In genomic region chr1:24739241-24739640, GRCh38 we compare ENCODE assay signal across 25 cellular contexts.
"Had no signal": no experiment of that assay in that cellular context is flagged by ENCODE, and none has a peak within 500 bp of the region (broad histone marks: within the 10 kb centered on the region; RNA-seq: fewer than 3 reads in every experiment).

No MANE protein-coding gene starts in this region.

- H3K4me2 ChIP-seq: hepatocyte, neural progenitor cell, smooth muscle cell had no signal

- H3K36me3 ChIP-seq: neural progenitor cell, ovary, tibial nerve, upper lobe of right lung, vagina had no signal

- H3K9me3 ChIP-seq: ovary, testis, tibial nerve, upper lobe of right lung, vagina had no signal

- H3K36me3 Mint-ChIP-seq: natural killer cell treated with Interleukin-12 subunit alpha and Interleukin-12 subunit beta and Interleukin-15 and Interleukin-18, amount 100 ng/mL, for 72 hours; neural progenitor cell; stimulated activated effector memory CD8-positive, alpha-beta T cell treated with anti-CD3 and anti-CD28 coated beads, Interleukin-12 subunit alpha, Interleukin-12 subunit beta, amount 100 ng/mL, for 72 hours had no signal

- H3K27ac ChIP-seq: coronary artery, foreskin keratinocyte, hepatocyte, neural progenitor cell, ovary, testis, upper lobe of right lung, vagina had no signal

- ATAC-seq: foreskin keratinocyte; natural killer cell treated with Interleukin-12 subunit alpha and Interleukin-12 subunit beta and Interleukin-15 and Interleukin-18, amount 100 ng/mL, for 72 hours; right cardiac atrium; stimulated activated effector memory CD8-positive, alpha-beta T cell treated with anti-CD3 and anti-CD28 coated beads, Interleukin-12 subunit alpha, Interleukin-12 subunit beta, amount 100 ng/mL, for 72 hours; upper lobe of right lung had no signal

- H2AFZ ChIP-seq: hepatocyte, neural progenitor cell had no signal

- H3K9me3 Mint-ChIP-seq: endodermal cell; natural killer cell treated with Interleukin-12 subunit alpha and Interleukin-12 subunit beta and Interleukin-15 and Interleukin-18, amount 100 ng/mL, for 72 hours; neural progenitor cell; stimulated activated effector memory CD8-positive, alpha-beta T cell treated with anti-CD3 and anti-CD28 coated beads, Interleukin-12 subunit alpha, Interleukin-12 subunit beta, amount 100 ng/mL, for 72 hours; stimulated activated naive CD8-positive, alpha-beta T cell treated with anti-CD3 and anti-CD28 coated beads, Interleukin-15, Interleukin-2, amounts not matched to agents 100 ng/mL and 50 ng/mL, for 24 hours had no signal

- H3K79me2 ChIP-seq: hepatocyte had no signal

- H3K27me3 Mint-ChIP-seq: stimulated activated naive CD8-positive, alpha-beta T cell treated with anti-CD3 and anti-CD28 coated beads, Interleukin-15, Interleukin-2, amounts not matched to agents 100 ng/mL and 50 ng/mL, for 24 hours had no signal

- FAIRE-seq: endothelial cell of umbilical vein, islet of Langerhans had no signal

- H3K4me3 ChIP-seq: coronary artery, hepatocyte, neural progenitor cell, ovary, smooth muscle cell, testis, tibial nerve, upper lobe of right lung, vagina had no signal

- H3K27me3 ChIP-seq: foreskin keratinocyte, hepatocyte, neural progenitor cell, ovary, testis, tibial nerve, upper lobe of right lung, vagina had no signal

- H3K9ac ChIP-seq: neural progenitor cell had no signal

- H3K4me3 Mint-ChIP-seq: endodermal cell; natural killer cell treated with Interleukin-12 subunit alpha and Interleukin-12 subunit beta and Interleukin-15 and Interleukin-18, amount 100 ng/mL, for 72 hours; neural progenitor cell; stimulated activated effector memory CD8-positive, alpha-beta T cell treated with anti-CD3 and anti-CD28 coated beads, Interleukin-12 subunit alpha, Interleukin-12 subunit beta, amount 100 ng/mL, for 72 hours; stimulated activated naive CD8-positive, alpha-beta T cell treated with anti-CD3 and anti-CD28 coated beads, Interleukin-15, Interleukin-2, amounts not matched to agents 100 ng/mL and 50 ng/mL, for 24 hours had no signal

- DNase-seq: effector CD4-positive, alpha-beta T cell; endodermal cell; erythroblast; foreskin keratinocyte; kidney glomerular epithelial cell; mammary epithelial cell; nucleus accumbens; stimulated activated CD4-positive, alpha-beta T cell treated with anti-CD3 and anti-CD28 coated beads, Interleukin-4, amount 100 ng/mL, for 1 hour; stimulated activated CD8-positive, alpha-beta memory T cell treated with anti-CD3 and anti-CD28 coated beads, Interleukin-4, amount 100 ng/mL, for 48 hours; testis; upper lobe of right lung had no signal

- H3K27ac Mint-ChIP-seq: endodermal cell; natural killer cell treated with Interleukin-12 subunit alpha and Interleukin-12 subunit beta and Interleukin-15 and Interleukin-18, amount 100 ng/mL, for 72 hours; progenitor cell of endocrine pancreas; stimulated activated effector memory CD8-positive, alpha-beta T cell treated with anti-CD3 and anti-CD28 coated beads, Interleukin-12 subunit alpha, Interleukin-12 subunit beta, amount 100 ng/mL, for 72 hours; stimulated activated naive CD8-positive, alpha-beta T cell treated with anti-CD3 and anti-CD28 coated beads, Interleukin-15, Interleukin-2, amounts not matched to agents 100 ng/mL and 50 ng/mL, for 24 hours had no signal
